Comparison of ENCODE assay signal across 19 cellular contexts in the genomic region with DNA sequence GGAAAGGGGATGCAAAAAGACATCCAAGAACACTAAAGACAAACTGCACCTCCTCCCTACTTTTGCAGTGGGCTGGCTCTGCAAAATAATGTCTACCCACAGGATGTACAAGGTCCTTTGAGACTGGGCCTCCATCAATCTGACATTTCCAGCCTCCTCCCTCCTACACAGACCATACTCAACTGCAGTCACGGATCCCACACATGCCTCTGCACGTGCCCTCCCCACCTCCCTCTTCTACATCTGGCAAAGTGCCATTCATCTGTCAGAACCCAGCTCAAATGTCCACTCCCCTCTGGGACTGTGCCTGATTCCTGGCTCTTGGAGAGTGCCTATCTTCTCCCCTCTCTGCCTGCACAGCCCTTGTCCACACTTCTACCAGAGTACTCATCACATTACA. TPM values are rescaled to one million over a fixed set of nuclear protein-coding genes. Genes with fewer than 3 reads are reported as not detected.
"Had no signal": no experiment of that assay in that cellular context is flagged by ENCODE, and none has a peak within 500 bp of the region (broad histone marks: within the 10 kb centered on the region; RNA-seq: fewer than 3 reads in every experiment).

No MANE protein-coding gene starts in this region.

- H3K27ac ChIP-seq: neutrophil, thyroid gland had no signal

- H3K9me3 Mint-ChIP-seq: activated CD4-positive, alpha-beta T cell treated with anti-CD3 and anti-CD28 coated beads, Interleukin-2, amount 10 ng/mL, durations not matched to agents 7 days and 5 days; activated naive CD8-positive, alpha-beta T cell treated with anti-CD3 and anti-CD28 coated beads for 36 hours; activated T-helper 1 cell treated with anti-CD3 and anti-CD28 coated beads, Interleukin-12 subunit alpha, Interleukin-12 subunit beta, Interleukin-2, Interleukin-4 antibody, amounts not matched to agents 30 ng/mL and 10 ng/mL and 1 ng/mL, durations not matched to agents 14 hours and 24 hours and 36 hours had no signal

- ATAC-seq: left lobe of liver; stimulated activated memory B cell treated with anti-CD40 and anti-IgM and Interleukin-4, amounts not matched to agents 10 μg/mL and 1 μg/mL and 100 μg/mL, for 72 hours had no signal

- H3K27me3 Mint-ChIP-seq: activated CD4-positive, alpha-beta T cell treated with anti-CD3 and anti-CD28 coated beads, Interleukin-2, amount 10 ng/mL, durations not matched to agents 7 days and 5 days; activated naive CD8-positive, alpha-beta T cell treated with anti-CD3 and anti-CD28 coated beads for 36 hours; stimulated activated memory B cell treated with anti-CD40 and anti-IgM and Interleukin-4, amounts not matched to agents 10 μg/mL and 1 μg/mL and 100 μg/mL, for 72 hours had no signal

- H3K36me3 ChIP-seq: neutrophil, thyroid gland had no signal

- H3K4me1 Mint-ChIP-seq: activated CD4-positive, alpha-beta T cell treated with anti-CD3 and anti-CD28 coated beads, Interleukin-2, amount 10 ng/mL, durations not matched to agents 7 days and 5 days; activated naive CD8-positive, alpha-beta T cell treated with anti-CD3 and anti-CD28 coated beads for 36 hours; stimulated activated memory B cell treated with anti-CD40 and anti-IgM and Interleukin-4, amounts not matched to agents 10 μg/mL and 1 μg/mL and 100 μg/mL, for 72 hours had no signal

- H3K9me3 ChIP-seq: neutrophil, thyroid gland had no signal

- H3K4me1 ChIP-seq: thyroid gland had no signal

- H3K36me3 Mint-ChIP-seq: activated naive CD8-positive, alpha-beta T cell treated with anti-CD3 and anti-CD28 coated beads for 36 hours; stimulated activated memory B cell treated with anti-CD40 and anti-IgM and Interleukin-4, amounts not matched to agents 10 μg/mL and 1 μg/mL and 100 μg/mL, for 72 hours had no signal

- DNase-seq: activated CD4-positive, alpha-beta T cell treated with anti-CD3 and anti-CD28 coated beads, Interleukin-2, amount 10 ng/mL, durations not matched to agents 7 days and 5 days; activated CD4-positive, CD25-positive, alpha-beta regulatory T cell; activated CD8-positive, alpha-beta memory T cell treated with anti-CD3 and anti-CD28 coated beads for 24 hours; activated naive CD8-positive, alpha-beta T cell treated with anti-CD3 and anti-CD28 coated beads for 36 hours; aorta; cortex of kidney; effector CD4-positive, alpha-beta T cell; islet precursor cell; midbrain; stimulated activated CD4-positive, alpha-beta T cell treated with anti-CD3 and anti-CD28 coated beads, Interleukin-2, amount 100 ng/mL, for 48 hours; thyroid gland had no signal

- H3K4me3 Mint-ChIP-seq: activated CD4-positive, alpha-beta T cell treated with anti-CD3 and anti-CD28 coated beads, Interleukin-2, amount 10 ng/mL, durations not matched to agents 7 days and 5 days; activated naive CD8-positive, alpha-beta T cell treated with anti-CD3 and anti-CD28 coated beads for 36 hours; activated T-helper 1 cell treated with anti-CD3 and anti-CD28 coated beads, Interleukin-12 subunit alpha, Interleukin-12 subunit beta, Interleukin-2, Interleukin-4 antibody, amounts not matched to agents 30 ng/mL and 10 ng/mL and 1 ng/mL, durations not matched to agents 14 hours and 24 hours and 36 hours; stimulated activated memory B cell treated with anti-CD40 and anti-IgM and Interleukin-4, amounts not matched to agents 10 μg/mL and 1 μg/mL and 100 μg/mL, for 72 hours had no signal

- H3K4me3 ChIP-seq: thyroid gland had no signal

- H3K27ac Mint-ChIP-seq: activated CD4-positive, alpha-beta T cell treated with anti-CD3 and anti-CD28 coated beads, Interleukin-2, amount 10 ng/mL, durations not matched to agents 7 days and 5 days; activated naive CD8-positive, alpha-beta T cell treated with anti-CD3 and anti-CD28 coated beads for 36 hours; activated T-helper 1 cell treated with anti-CD3 and anti-CD28 coated beads, Interleukin-12 subunit alpha, Interleukin-12 subunit beta, Interleukin-2, Interleukin-4 antibody, amounts not matched to agents 30 ng/mL and 10 ng/mL and 1 ng/mL, durations not matched to agents 14 hours and 24 hours and 36 hours; stimulated activated memory B cell treated with anti-CD40 and anti-IgM and Interleukin-4, amounts not matched to agents 10 μg/mL and 1 μg/mL and 100 μg/mL, for 72 hours had no signal

RNA-seq across cellular contexts. Expression of a gene that starts 50.3 kb away (rescaled TPM):
- total RNA-seq: activated CD4-positive, alpha-beta T cell treated with anti-CD3 and anti-CD28 coated beads, Interleukin-2, amount 10 ng/mL, durations not matched to agents 7 days and 5 days; activated naive CD8-positive, alpha-beta T cell treated with anti-CD3 and anti-CD28 coated beads for 36 hours; activated T-helper 1 cell treated with anti-CD3 and anti-CD28 coated beads, Interleukin-12 subunit alpha, Interleukin-12 subunit beta, Interleukin-2, Interleukin-4 antibody, amounts not matched to agents 30 ng/mL and 10 ng/mL and 1 ng/mL, durations not matched to agents 14 hours and 24 hours and 36 hours; endothelial cell of umbilical vein; lung microvascular endothelial cell; myocyte; T-helper 2 cell treated with Interferon-gamma antibody and Interleukin-4, amounts not matched to agents 100 ng/mL and 5 ng/mL, for 36 hours had no signal
